Comparison of ENCODE assay signal across 15 cellular contexts in genomic region chr3:181692850-181693154, GRCh38. TPM values are rescaled to one million over a fixed set of nuclear protein-coding genes. Genes with fewer than 3 reads are reported as not detected.
DNase-seq lines count a peak whose midpoint lies in the region; TF ChIP-seq lines count a peak whose summit lies in the region.
"Had no signal": no experiment of that assay in that cellular context is flagged by ENCODE, and none has a peak within 500 bp of the region (broad histone marks: within the 10 kb centered on the region; RNA-seq: fewer than 3 reads in every experiment).

No MANE protein-coding gene starts in this region.

- H3K27ac ChIP-seq in OCI-LY1 (ENCODE audit: low read depth, low read length, poor library complexity, severe bottlenecking) = peak overlapping the region; percentile 13
- H3K27ac ChIP-seq in dorsolateral prefrontal cortex = peak overlapping the region; percentile 23 to 100 (median 98)
- H3K27ac ChIP-seq in neural progenitor cell = peak overlapping the region; percentile 82
- H3K27ac ChIP-seq: BLaER1 treated with 17β-estradiol and CSF1 and Interleukin-3, amounts not matched to agents 10 nM and 100 nM; HL-60 had no signal

- no peak overlapping the region for H3K4me2 ChIP-seq in OCI-LY1 (ENCODE audit: low read length)
- peak overlapping the region; percentile 69 for H3K4me2 ChIP-seq in neural progenitor cell
- H3K4me2 ChIP-seq: BLaER1 treated with 17β-estradiol and CSF1 and Interleukin-3, amounts not matched to agents 10 nM and 100 nM had no signal

- H3K79me2 ChIP-seq in OCI-LY1 (ENCODE audit: insufficient read depth, low read length) (no peaks in the 10 kb centered on the region), neural progenitor cell (ENCODE audit: low read depth) (peaks cover 49% of the 10 kb centered on the region)

- peaks cover 5% of the 10 kb centered on the region for H3K27me3 Mint-ChIP-seq in neural progenitor cell (ENCODE audit: insufficient read depth, low read depth)

- no peak overlapping the region for H3K9ac ChIP-seq in OCI-LY1 (ENCODE audit: low read length)
- H3K9ac ChIP-seq in neural progenitor cell = no peak overlapping the region
- H3K9ac ChIP-seq: BLaER1 treated with 17β-estradiol and CSF1 and Interleukin-3, amounts not matched to agents 10 nM and 100 nM had no signal

- H3K4me3 ChIP-seq in OCI-LY1 (ENCODE audit: low read depth, low read length, poor library complexity, severe bottlenecking) = no peak overlapping the region
- peak overlapping the region in 34 of 59 donors; percentile 1 to 54 (median 18) for H3K4me3 ChIP-seq in dorsolateral prefrontal cortex
- peak overlapping the region; percentile 8 for H3K4me3 ChIP-seq in neural progenitor cell
- H3K4me3 ChIP-seq: BLaER1 treated with 17β-estradiol and CSF1 and Interleukin-3, amounts not matched to agents 10 nM and 100 nM; HAP-1 had no signal

- intact Hi-C loops in dorsolateral prefrontal cortex (cut with DNase I) = no loop called here

- H4K20me1 ChIP-seq in OCI-LY1 (ENCODE audit: insufficient read depth, low read length) (no peaks in the 10 kb centered on the region), neural progenitor cell (ENCODE audit: low read depth) (no peaks in the 10 kb centered on the region)
- H4K20me1 ChIP-seq: BLaER1 treated with 17β-estradiol and CSF1 and Interleukin-3, amounts not matched to agents 10 nM and 100 nM had no signal

- no peaks in the 10 kb centered on the region for H3F3A ChIP-seq in OCI-LY1 (ENCODE audit: insufficient read depth, low read length)
- peaks cover 54% of the 10 kb centered on the region for H3F3A ChIP-seq in neural progenitor cell (ENCODE audit: low read depth)

- TF ChIP-seq CTCF in OCI-LY1 (IDR thresholded peaks at IDR 0.05; ENCODE audit: low read length) (no peak), dorsolateral prefrontal cortex (IDR thresholded peaks at IDR 0.05 in 54 of 56, conservative IDR thresholded peaks at IDR 0.05 in 2 of 56; ENCODE audit: low read depth in 1 of 56, partially characterized antibody in 56 of 56) (no peak), neural progenitor cell (IDR thresholded peaks at IDR 0.05) (no peak)

- H3K36me3 ChIP-seq in OCI-LY1 (ENCODE audit: insufficient read depth, low read length) (no peaks in the 10 kb centered on the region; the same call in 1 of the 2 replicates), neural progenitor cell (no peaks in the 10 kb centered on the region)
- H3K36me3 ChIP-seq: BLaER1 treated with 17β-estradiol and CSF1 and Interleukin-3, amounts not matched to agents 10 nM and 100 nM; HAP-1 had no signal

- peaks cover 9% of the 10 kb centered on the region for H3K36me3 Mint-ChIP-seq in neural progenitor cell
- H3K36me3 Mint-ChIP-seq: CD4-positive, CD25-positive, alpha-beta regulatory T cell had no signal

- H3K9me2 ChIP-seq in OCI-LY1 (ENCODE audit: low read depth, low read length) = no peaks in the 10 kb centered on the region

- H3K9me3 Mint-ChIP-seq in neural progenitor cell = peaks cover 9% of the 10 kb centered on the region

- no peak overlapping the region for H3K4me3 Mint-ChIP-seq in neural progenitor cell
- H3K4me3 Mint-ChIP-seq: CD4-positive, CD25-positive, alpha-beta regulatory T cell had no signal

- no peaks in the 10 kb centered on the region for H3K27me3 ChIP-seq in OCI-LY1 (ENCODE audit: insufficient read depth, low read length)
- H3K27me3 ChIP-seq in dorsolateral prefrontal cortex = peaks cover 0 to 23% (median 0%) of the 10 kb centered on the region in 45 donors
- H3K27me3 ChIP-seq in neural progenitor cell = no peaks in the 10 kb centered on the region

- H2AFZ ChIP-seq in OCI-LY1 (ENCODE audit: low read length) = no peak overlapping the region
- no peak overlapping the region for H2AFZ ChIP-seq in neural progenitor cell (replicated peaks)

- H3K9me3 ChIP-seq in OCI-LY1 (ENCODE audit: low read length) (no peaks in the 10 kb centered on the region), neural progenitor cell (ENCODE audit: low read depth) (no peaks in the 10 kb centered on the region)
- H3K9me3 ChIP-seq: HAP-1 had no signal

- DNase-seq in NCI-H146 treated with DMSO at 0.1 percent for 48 hours (lab: John Stamatoyannopoulos, UW; ENCODE audit: unreplicated experiment) = peak; percentile 78
- DNase-seq in dorsolateral prefrontal cortex = no peak
- peak; percentile 78 for DNase-seq in neural progenitor cell (ENCODE audit: low spot score)
- no peak for DNase-seq in activated T-cell treated with anti-CD3 and anti-CD28 coated beads for 4 hours
- no peak for DNase-seq in NCI-H1092 treated with DMSO at 0.1 percent for 48 hours (lab: John Stamatoyannopoulos, UW)
- no peak for DNase-seq in NCI-H69 (lab: John Stamatoyannopoulos, UW)
- no peak for DNase-seq in GM03348 (ENCODE audit: low spot score)
- DNase-seq: ACHN; CD4-positive, CD25-positive, alpha-beta regulatory T cell; DMS53; GF-D8 had no signal

- H3K4me1 ChIP-seq in OCI-LY1 (ENCODE audit: insufficient read depth, low read length, severe bottlenecking) (peaks cover 70% of the 10 kb centered on the region), neural progenitor cell (peaks cover 96% of the 10 kb centered on the region)
- H3K4me1 ChIP-seq: BLaER1 treated with 17β-estradiol and CSF1 and Interleukin-3, amounts not matched to agents 10 nM and 100 nM had no signal

- peaks cover 39% of the 10 kb centered on the region for H3K4me1 Mint-ChIP-seq in neural progenitor cell

- no peak overlapping the region for H3K27ac Mint-ChIP-seq in neural progenitor cell
- H3K27ac Mint-ChIP-seq: CD4-positive, CD25-positive, alpha-beta regulatory T cell had no signal

RNA-seq across cellular contexts. Expression of gene SOX2, which starts 18.9 kb away (rescaled TPM):
- total RNA-seq in dorsolateral prefrontal cortex = 100 to 1,000 TPM in 10 of 120 experiments, 10 to 100 TPM in 110; 34.2 to 159 (median 72.8) TPM
- total RNA-seq in neural progenitor cell (ENCODE audit: low replicate concordance) = 584 and 605 TPM in 2 replicates
- total RNA-seq: CD4-positive, CD25-positive, alpha-beta regulatory T cell had no signal

Comparison
In these comparisons a context has a peak if more than half of its experiments do, and no peak if none do; other contexts are left out.
1. DNase-seq: peak in NCI-H146 treated with DMSO at 0.1 percent for 48 hours (single experiment) and neural progenitor cell (single experiment); none in dorsolateral prefrontal cortex (0 of 10), activated T-cell treated with anti-CD3 and anti-CD28 coated beads for 4 hours (single experiment), NCI-H1092 treated with DMSO at 0.1 percent for 48 hours (single experiment), NCI-H69 (single experiment) and GM03348 (single experiment).
2. H3K27ac ChIP-seq: peak in every context shown above with its lines; median percentile 98 in dorsolateral prefrontal cortex; 82 in neural progenitor cell; 13 in OCI-LY1.